In genomic region chr11:8267831-8268529, GRCh38 we compare ENCODE assay signal across 8 cellular contexts. TPM values are rescaled to one million over a fixed set of nuclear protein-coding genes. Genes with fewer than 3 reads are reported as not detected.
DNase-seq lines count a peak whose midpoint lies in the region; ATAC-seq and TF ChIP-seq lines count a peak whose summit lies in the region.

No MANE protein-coding gene starts in this region.

- H2AFZ ChIP-seq in fibroblast of lung (ENCODE audit: low read length) (no peak overlapping the region), parathyroid adenoma (peak overlapping the region; percentile 38)

- H3K27me3 ChIP-seq in SJSA1 (replicated peaks) (peaks cover 25% of the 10 kb centered on the region), fibroblast of lung (ENCODE audit: control insufficient read depth, insufficient read depth, low read length) (peaks cover 31% of the 10 kb centered on the region), parathyroid adenoma (ENCODE audit: control insufficient read depth, insufficient read depth, low read length) (no peaks in the 10 kb centered on the region)

- ATAC-seq in GM18858 (IDR thresholded peaks at IDR 0.05; ENCODE audit: unreplicated experiment): no peak
- ATAC-seq in GM19397 (IDR thresholded peaks at IDR 0.05; ENCODE audit: unreplicated experiment): no peak

- H3K4me1 ChIP-seq in SJSA1 (replicated peaks) (0 out of 2 replicates have a peak, but pooled peaks cover 4% of the 10 kb centered on the region), fibroblast of lung (ENCODE audit: control insufficient read depth, extremely low read depth, insufficient read depth, low read length) (no peaks in the 10 kb centered on the region), parathyroid adenoma (no peaks in the 10 kb centered on the region)

- no peaks in the 10 kb centered on the region for H4K20me1 ChIP-seq in fibroblast of lung (ENCODE audit: control insufficient read depth, extremely low read depth, insufficient read depth, low read length)

- no peaks in the 10 kb centered on the region for H3K36me3 ChIP-seq in SJSA1
- H3K36me3 ChIP-seq in fibroblast of lung (ENCODE audit: control insufficient read depth, insufficient read depth, low read length): no peaks in the 10 kb centered on the region
- H3K36me3 ChIP-seq in parathyroid adenoma (ENCODE audit: control insufficient read depth, insufficient read depth, low read length): no peaks in the 10 kb centered on the region

- 0 out of 2 replicates have a peak overlapping the region, but pooled peaks have one; percentile 5 for H3K4me3 ChIP-seq in SJSA1
- no peak overlapping the region for H3K4me3 ChIP-seq in fibroblast of lung (replicated peaks in 1 of 4; ENCODE audit: control extremely low read depth in 1 of 4, insufficient read depth in 1 of 4, low read depth in 3 of 4, low read length in 4 of 4)
- H3K4me3 ChIP-seq in parathyroid adenoma (ENCODE audit: low read depth, low read length): peak overlapping the region; percentile 40

- H3K4me2 ChIP-seq in fibroblast of lung (ENCODE audit: extremely low read depth, insufficient read depth, low read length): peak overlapping the region; percentile 59
- peak overlapping the region; percentile 44 for H3K4me2 ChIP-seq in parathyroid adenoma (ENCODE audit: low read length)

- H3K9ac ChIP-seq in fibroblast of lung (ENCODE audit: insufficient read depth, low read length): no peak overlapping the region
- no peak overlapping the region for H3K9ac ChIP-seq in parathyroid adenoma

- H3K27ac ChIP-seq in SJSA1 (no peak overlapping the region), fibroblast of lung (ENCODE audit: insufficient read depth, low read length) (no peak overlapping the region), parathyroid adenoma (no peak overlapping the region)

- H3K9me3 ChIP-seq in SJSA1 (replicated peaks): no peaks in the 10 kb centered on the region
- H3K9me3 ChIP-seq in fibroblast of lung (ENCODE audit: control insufficient read depth, insufficient read depth, low read depth, low read length): no peaks in the 10 kb centered on the region
- H3K9me3 ChIP-seq in parathyroid adenoma (ENCODE audit: control insufficient read depth, low read length): no peaks in the 10 kb centered on the region

- H3K79me2 ChIP-seq in fibroblast of lung (ENCODE audit: control insufficient read depth, insufficient read depth, low read length) (no peaks in the 10 kb centered on the region), parathyroid adenoma (no peaks in the 10 kb centered on the region)

- TF ChIP-seq CTCF in fibroblast of lung (conservative IDR thresholded peaks at IDR 0.05 in 1 of 2, IDR thresholded peaks at IDR 0.05 in 1 of 2; ENCODE audit: low read depth in 1 of 2, low read length in 2 of 2): no peak
- TF ChIP-seq CTCF in parathyroid adenoma (IDR thresholded peaks at IDR 0.05): no peak

- DNase-seq in GM03348 (ENCODE audit: low spot score) (peak; percentile 44), SJSA1 (ENCODE audit: low read depth in 1 of 2, low spot score in 2 of 2) (peak in 1 of 2 experiments; percentile 12), fibroblast of lung (ENCODE audit: low read depth in 2 of 2) (peak in 1 of 2 donors; percentile 7), CD1c-positive myeloid dendritic cell (ENCODE audit: extremely low spot score) (no peak)
- DNase-seq in stimulated activated naive CD4-positive, alpha-beta T cell treated with Interleukin-2 at 50 U/mL for 16 hours (lab: John Stamatoyannopoulos, UW): no peak

RNA-seq across cellular contexts. Expression of gene LMO1, which starts 4.3 kb away (rescaled TPM):
- total RNA-seq in SJSA1 (2014; rRNA removed; shearing (Covaris generic)): not detected in 2 replicates
- total RNA-seq in fibroblast of lung: not detected in 2 replicates
- polyA plus RNA-seq in fibroblast of lung: not detected in 2 replicates
- polyA plus RNA-seq in fibroblast of lung (2012): not detected in 2 replicates
- not detected in 2 replicates for polyA minus RNA-seq in fibroblast of lung (ENCODE audit: low replicate concordance)

Comparison
In these comparisons a context has a peak if more than half of its experiments do, and no peak if none do; other contexts are left out.
1. H3K4me3 ChIP-seq: peak in SJSA1 (single experiment) and parathyroid adenoma (single experiment); none in fibroblast of lung (0 of 4).